Comparison of ENCODE assay signal across 14 cellular contexts in the genomic region with DNA sequence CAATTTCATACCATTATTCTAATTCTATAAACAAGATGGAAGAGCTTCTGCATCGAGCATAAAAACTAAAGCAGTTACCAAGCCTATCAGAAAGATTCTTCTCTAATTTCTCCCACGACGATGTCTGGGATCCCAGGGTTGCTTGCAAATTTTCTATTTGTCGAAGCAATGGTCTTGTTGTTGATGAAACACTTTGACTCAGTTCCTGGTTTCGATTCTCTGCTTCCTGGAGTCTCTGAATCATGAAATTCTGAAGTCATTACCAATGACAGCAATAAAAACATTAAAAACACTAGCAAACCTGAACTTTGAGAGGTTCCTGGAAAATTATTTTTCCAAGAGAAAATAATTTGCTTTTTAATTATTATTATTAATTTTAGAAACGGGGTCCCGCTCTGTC. TPM values are rescaled to one million over a fixed set of nuclear protein-coding genes. Genes with fewer than 3 reads are reported as not detected.
A peak's percentile ranks its signal among the peaks of the same experiment; 100 is the strongest.
DNase-seq lines count a peak whose midpoint lies in the region; ATAC-seq and TF ChIP-seq lines count a peak whose summit lies in the region.
"Had no signal": no experiment of that assay in that cellular context is flagged by ENCODE, and none has a peak within 500 bp of the region (broad histone marks: within the 10 kb centered on the region; RNA-seq: fewer than 3 reads in every experiment).

No MANE protein-coding gene starts in this region.

- DNase-seq in activated CD4-positive, CD25-positive, alpha-beta regulatory T cell (lab: John Stamatoyannopoulos, UW): no peak
- peak; percentile 60 for DNase-seq in PC-3
- peak; percentile 73 to 93 for DNase-seq in cardiac fibroblast (ENCODE audit: low read depth in 2 of 2)
- DNase-seq in naive thymus-derived CD4-positive, alpha-beta T cell: no peak
- DNase-seq in cardiac septum (ENCODE audit: low spot score): no peak
- DNase-seq in NCI-H526 (lab: John Stamatoyannopoulos, UW): no peak
- no peak for DNase-seq in KBM-7
- DNase-seq: 8988T, midbrain, NCI-H2029 treated with DMSO at 0.1 percent for 48 hours, RPMI8226 had no signal

- H3K36me3 Mint-ChIP-seq in naive thymus-derived CD4-positive, alpha-beta T cell: peaks cover 12 to 48% (median 40%) of the 10 kb centered on the region in 5 donors

- H3K9me3 Mint-ChIP-seq in naive thymus-derived CD4-positive, alpha-beta T cell: no peaks in the 10 kb centered on the region

- peak overlapping the region; percentile 48 for H3K9ac ChIP-seq in PC-3 (ENCODE audit: low read length)

- H3K4me1 ChIP-seq in PC-3 (ENCODE audit: insufficient read depth, low read length): peaks cover 24% of the 10 kb centered on the region
- H3K4me1 ChIP-seq in naive thymus-derived CD4-positive, alpha-beta T cell (ENCODE audit: control insufficient read depth in 2 of 2, insufficient read depth in 2 of 2, low read length in 2 of 2): no peaks in the 10 kb centered on the region
- H3K4me1 ChIP-seq: prostate gland had no signal

- H3K79me2 ChIP-seq in PC-3 (ENCODE audit: low read length): no peaks in the 10 kb centered on the region

- H3K27ac ChIP-seq in PC-3 (ENCODE audit: low read length): peak overlapping the region; percentile 89
- H3K27ac ChIP-seq in naive thymus-derived CD4-positive, alpha-beta T cell (ENCODE audit: low read depth, low read length): no peak overlapping the region
- H3K27ac ChIP-seq: prostate gland had no signal

- no peaks in the 10 kb centered on the region for H4K20me1 ChIP-seq in PC-3 (ENCODE audit: low read length)

- no peak overlapping the region for H3K4me3 Mint-ChIP-seq in naive thymus-derived CD4-positive, alpha-beta T cell

- no peak overlapping the region; the same call in 1 of the 2 replicates for H3K4me2 ChIP-seq in PC-3 (ENCODE audit: low read length)

- POLR2A ChIA-PET in PC-3 (lab: Charles Lee; ENCODE audit: unreplicated experiment): no interaction called here
- POLR2A ChIA-PET in naive thymus-derived CD4-positive, alpha-beta T cell (lab: Charles Lee): no interaction called here

- peak overlapping the region in 2 of 9 donors; percentile 9 to 52 for H3K27ac Mint-ChIP-seq in naive thymus-derived CD4-positive, alpha-beta T cell

- H2AFZ ChIP-seq in PC-3 (ENCODE audit: low read length): no peak overlapping the region

- CTCF ChIA-PET in PC-3 (lab: Charles Lee): no interaction called here
- CTCF ChIA-PET in naive thymus-derived CD4-positive, alpha-beta T cell (lab: Charles Lee): no interaction called here

- H3K9me3 ChIP-seq in PC-3 (ENCODE audit: low read length): no peaks in the 10 kb centered on the region
- H3K9me3 ChIP-seq in naive thymus-derived CD4-positive, alpha-beta T cell (ENCODE audit: control insufficient read depth in 2 of 3, low read length in 3 of 3): no peaks in the 10 kb centered on the region
- H3K9me3 ChIP-seq: prostate gland had no signal

- no TSS peak for BruUV-seq in PC-3 (replicated peaks; lab: Mats Ljungman, UMichigan)

- H3K27me3 ChIP-seq in PC-3 (ENCODE audit: low read length): no peaks in the 10 kb centered on the region
- no peaks in the 10 kb centered on the region for H3K27me3 ChIP-seq in naive thymus-derived CD4-positive, alpha-beta T cell (ENCODE audit: control insufficient read depth in 2 of 2, insufficient read depth in 2 of 2, low read length in 2 of 2)

- peaks cover 0 to 21% (median 3%) of the 10 kb centered on the region in 7 donors for H3K4me1 Mint-ChIP-seq in naive thymus-derived CD4-positive, alpha-beta T cell

- H3K4me3 ChIP-seq in PC-3 (ENCODE audit: low read length) (no peak overlapping the region), cardiac fibroblast (replicated peaks in 1 of 2; ENCODE audit: low read depth in 2 of 2, low read length in 2 of 2) (no peak overlapping the region)
- no peak overlapping the region for H3K4me3 ChIP-seq in naive thymus-derived CD4-positive, alpha-beta T cell (ENCODE audit: low read length)
- H3K4me3 ChIP-seq: GM12878, prostate gland had no signal

- in situ Hi-C loops in KBM-7 (cut with MboI; ENCODE audit: low pct_unique_long_range_greater_than_20kb, low sequenced_read_pairs): no loop called here

- H3K9me2 ChIP-seq in PC-3 (replicated peaks; ENCODE audit: low read length): no peaks in the 10 kb centered on the region

- H3F3A ChIP-seq in PC-3 (ENCODE audit: low read length, unreplicated experiment): no peaks in the 10 kb centered on the region

- intact Hi-C loops in PC-3 (cut with micrococcal nuclease) (no loop called here), cardiac septum (cut with DNase I) (no loop called here)
- intact Hi-C loops in naive thymus-derived CD4-positive, alpha-beta T cell (cut with micrococcal nuclease): loop anchor here in 1 of 2 donors (10.0 kb wide), 1 partner anchor 151 kb away; no protein-coding TSS in a partner anchor

- peak; percentile 51 to 76 for ATAC-seq in activated CD4-positive, CD25-positive, alpha-beta regulatory T cell treated with anti-CD3 and anti-CD28 coated beads, Interleukin-2, amount 50 U/mL, for 24 hours
- ATAC-seq in PC-3: peak; percentile 57
- ATAC-seq in naive thymus-derived CD4-positive, alpha-beta T cell: peak; percentile 50
- ATAC-seq: GM12878 had no signal

- H3K27me3 Mint-ChIP-seq in naive thymus-derived CD4-positive, alpha-beta T cell: no peaks in the 10 kb centered on the region

- peaks cover 8% of the 10 kb centered on the region for H3K36me3 ChIP-seq in PC-3 (ENCODE audit: low read depth, low read length)
- peaks cover 5 to 75% (median 38%) of the 10 kb centered on the region in 3 experiments for H3K36me3 ChIP-seq in naive thymus-derived CD4-positive, alpha-beta T cell (ENCODE audit: control insufficient read depth in 2 of 3, insufficient read depth in 3 of 3, low read length in 3 of 3)

- TF ChIP-seq CTCF in PC-3 (conservative IDR thresholded peaks at IDR 0.05; ENCODE audit: low read depth, low read length) (no peak), cardiac fibroblast (IDR thresholded peaks at IDR 0.05; ENCODE audit: low read depth, low read length) (no peak)

RNA-seq across cellular contexts. Expression of a gene that starts 18.7 kb away (rescaled TPM):
- total RNA-seq in PC-3 (2014; rRNA removed): 6.4 and 7.2 TPM in 2 replicates
- total RNA-seq in naive thymus-derived CD4-positive, alpha-beta T cell: 10 to 100 TPM; 41.3 to 71.8 (median 52.8) TPM
- polyA plus RNA-seq in naive thymus-derived CD4-positive, alpha-beta T cell: 10 to 100 TPM; 36.1 to 37.8 TPM
- 22.8 TPM for total RNA-seq in cardiac septum

RNA-seq across cellular contexts. Expression of a gene that starts 20.0 kb away (rescaled TPM):
- total RNA-seq in PC-3 (2014; rRNA removed): 5.2 and 8.3 TPM in 2 replicates
- 10 to 100 TPM; 10.1 to 19.1 (median 13.1) TPM for total RNA-seq in naive thymus-derived CD4-positive, alpha-beta T cell
- 10 to 100 TPM in 1 of 2 donors, 1 to 10 TPM in 1; 6.8 to 10.5 TPM for polyA plus RNA-seq in naive thymus-derived CD4-positive, alpha-beta T cell
- 44.0 TPM for total RNA-seq in cardiac septum

RNA-seq across cellular contexts. Expression of a gene that starts 46.7 kb away (rescaled TPM):
- 27.5 and 40.2 TPM in 2 replicates for total RNA-seq in PC-3 (2014; rRNA removed)
- total RNA-seq in naive thymus-derived CD4-positive, alpha-beta T cell: 100 to 1,000 TPM in 1 of 5 experiments, 10 to 100 TPM in 4; 51.1 to 120 (median 70.8) TPM
- polyA plus RNA-seq in naive thymus-derived CD4-positive, alpha-beta T cell: 10 to 100 TPM; 36.6 to 44.8 TPM
- total RNA-seq in cardiac septum: 84.7 TPM

RNA-seq across cellular contexts. Expression of a gene that starts 51.3 kb away (rescaled TPM):
- total RNA-seq in PC-3 (2014; rRNA removed): 18.8 and 25.4 TPM in 2 replicates
- 100 to 1,000 TPM in 4 of 5 experiments, 10 to 100 TPM in 1; 75.8 to 226 (median 119) TPM for total RNA-seq in naive thymus-derived CD4-positive, alpha-beta T cell
- polyA plus RNA-seq in naive thymus-derived CD4-positive, alpha-beta T cell: 100 to 1,000 TPM; 330 to 457 TPM
- total RNA-seq in cardiac septum: 167 TPM

Comparison
In these comparisons a context has a peak if more than half of its experiments do, and no peak if none do; other contexts are left out.
1. DNase-seq: peak in PC-3 (single experiment) and cardiac fibroblast (2 of 2); none in activated CD4-positive, CD25-positive, alpha-beta regulatory T cell (0 of 4), naive thymus-derived CD4-positive, alpha-beta T cell (0 of 9), cardiac septum (single experiment), NCI-H526 (0 of 2) and KBM-7 (single experiment).
2. Peak in every context shown above with its lines, with median percentiles within 50 percentile points of each other: ATAC-seq.